Comparison of ENCODE assay signal across 21 cellular contexts in the genomic region with DNA sequence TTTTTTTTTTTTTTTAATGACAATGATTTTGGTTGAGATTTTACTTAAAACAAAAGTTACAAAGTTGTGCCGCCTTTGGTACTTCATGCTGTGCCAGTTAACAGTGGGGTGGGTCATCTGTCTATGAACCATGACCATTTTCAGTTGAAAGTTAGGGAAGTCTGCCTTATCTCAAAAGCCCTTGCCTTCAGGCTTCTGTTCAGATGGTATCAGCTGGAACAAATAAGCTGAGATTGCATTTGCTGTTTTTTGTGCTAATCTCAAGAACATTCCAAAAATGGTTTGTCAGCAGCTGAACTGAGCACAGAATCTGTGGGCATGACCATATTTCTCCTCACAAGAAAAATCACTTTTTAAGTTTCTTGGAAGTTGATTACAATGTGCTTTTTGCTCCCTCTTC.
DNase-seq lines count a peak whose midpoint lies in the region; ATAC-seq and TF ChIP-seq lines count a peak whose summit lies in the region.
"Had no signal": no experiment of that assay in that cellular context is flagged by ENCODE, and none has a peak within 500 bp of the region (broad histone marks: within the 10 kb centered on the region; RNA-seq: fewer than 3 reads in every experiment).

No MANE protein-coding gene starts in this region.

- H3K27ac ChIP-seq in VCaP (peak overlapping the region; percentile 54), Peyer's patch (no peak overlapping the region)
- H3K27ac ChIP-seq: A549, KMS-11, SJSA1 had no signal

- H3K36me3 ChIP-seq in Peyer's patch: no peaks in the 10 kb centered on the region
- H3K36me3 ChIP-seq: SJSA1 had no signal

- TF ChIP-seq CTCF in VCaP (conservative IDR thresholded peaks at IDR 0.05) (no peak), omental fat pad (IDR thresholded peaks at IDR 0.05) (no peak), Peyer's patch (IDR thresholded peaks at IDR 0.05) (no peak), GM20000 (IDR thresholded peaks at IDR 0.05; ENCODE audit: extremely low read depth, missing control alignments) (no peak)

- DNase-seq in CMK (ENCODE audit: low read depth): peak; percentile 30
- peak; percentile 59 for DNase-seq in SK-N-DZ (ENCODE audit: low spot score)
- DNase-seq in omental fat pad (ENCODE audit: low spot score): no peak
- DNase-seq in Peyer's patch: no peak
- no peak for DNase-seq in GM20000 (ENCODE audit: low spot score)
- DNase-seq in NOMO-1 treated with DMSO at 0.1 percent for 48 hours (lab: John Stamatoyannopoulos, UW; ENCODE audit: unreplicated experiment): no peak
- DNase-seq: CD8-positive, alpha-beta T cell; DMS79 treated with DMSO at 0.1 percent for 48 hours; H7; HFFc6; NCI-H1417; NCI-H187; NCI-H2227 treated with DMSO at 0.1 percent for 48 hours; NCI-H510A treated with DMSO at 0.1 percent for 48 hours; NCI-H774; PC-3 had no signal

- ATAC-seq in omental fat pad (ENCODE audit: low FRiP score): peak; percentile 43
- ATAC-seq in GM18519 (IDR thresholded peaks at IDR 0.05; ENCODE audit: low FRiP score, unreplicated experiment): no peak
- ATAC-seq: A549; CD8-positive, alpha-beta T cell; PC-3 had no signal

- no peaks in the 10 kb centered on the region for H3K9me3 ChIP-seq in Peyer's patch
- H3K9me3 ChIP-seq: A549, SJSA1 had no signal

- no peaks in the 10 kb centered on the region for H3K27me3 ChIP-seq in Peyer's patch
- H3K27me3 ChIP-seq: SJSA1 had no signal

- H3K4me1 ChIP-seq in Peyer's patch: no peaks in the 10 kb centered on the region
- H3K4me1 ChIP-seq: A549, SJSA1 had no signal

- no peak for TF ChIP-seq POLR2A in Peyer's patch (IDR thresholded peaks at IDR 0.05)

- no peak overlapping the region for H3K4me3 ChIP-seq in Peyer's patch
- H3K4me3 ChIP-seq: A549, SJSA1 had no signal

Comparison
In these comparisons a context has a peak if more than half of its experiments do, and no peak if none do; other contexts are left out.
1. DNase-seq: peak in CMK (single experiment) and SK-N-DZ (single experiment); none in omental fat pad (single experiment), Peyer's patch (0 of 3), GM20000 (single experiment) and NOMO-1 treated with DMSO at 0.1 percent for 48 hours (single experiment).